Comparison of ENCODE assay signal across 23 cellular contexts in the genomic region with DNA sequence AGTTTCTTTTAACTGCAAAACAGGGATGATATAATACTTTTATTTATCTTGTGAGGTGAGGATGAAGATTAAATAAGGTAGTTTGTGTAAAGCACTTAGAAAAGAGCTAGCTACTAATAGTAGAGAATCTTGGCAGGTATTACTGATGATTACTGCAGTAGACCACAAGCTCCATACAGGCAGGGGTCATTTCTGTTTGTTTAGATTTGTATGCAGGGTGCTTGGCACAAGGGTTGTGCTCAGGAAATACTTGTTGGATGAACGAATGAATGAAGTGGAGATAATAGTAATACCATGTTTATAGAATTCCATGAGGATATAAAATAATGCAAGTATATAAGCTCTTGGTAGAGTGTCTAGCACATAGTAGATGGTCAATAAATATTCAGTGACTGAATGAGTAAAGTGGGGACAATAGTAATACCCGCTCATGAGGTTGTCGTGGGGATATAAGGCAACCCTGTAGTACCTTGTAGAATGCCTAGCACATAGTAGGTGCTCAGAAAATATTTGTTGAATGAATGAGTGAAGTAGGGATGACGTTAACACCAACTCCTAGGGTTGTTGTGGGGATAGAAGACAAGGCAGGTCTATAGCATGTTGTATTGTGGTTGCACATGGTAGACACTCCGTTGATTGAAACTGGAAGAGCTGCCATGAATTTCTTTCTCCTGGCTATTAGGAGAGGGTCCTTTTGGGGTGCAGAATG.
A peak's percentile ranks its signal among the peaks of the same experiment; 100 is the strongest.
DNase-seq lines count a peak whose midpoint lies in the region; ATAC-seq and TF ChIP-seq lines count a peak whose summit lies in the region.
"Had no signal": no experiment of that assay in that cellular context is flagged by ENCODE, and none has a peak within 500 bp of the region (broad histone marks: within the 10 kb centered on the region; RNA-seq: fewer than 3 reads in every experiment).

No MANE protein-coding gene starts in this region.

- no peak overlapping the region for H2AK9ac ChIP-seq in IMR-90 (replicated peaks; ENCODE audit: low read depth, low read length, poor library complexity)

- no peak for TF ChIP-seq POLR2A in IMR-90 (IDR thresholded peaks at IDR 0.05; ENCODE audit: low read depth, low read length)

- no peak overlapping the region for H2AFZ ChIP-seq in IMR-90 (replicated peaks; ENCODE audit: low read length, poor library complexity)

- H3K9me1 ChIP-seq in IMR-90 (ENCODE audit: insufficient read depth, low read length), result peaks cover 42% of the 10 kb centered on the region

- peaks cover 14% of the 10 kb centered on the region; the same call in 1 of the 2 replicates for H4K20me1 ChIP-seq in IMR-90 (ENCODE audit: insufficient read depth, low read length)

- WGBS in IMR-90 (ENCODE audit: extremely low coverage in 2 of 2, insufficient read length in 1 of 2), 2 experiments, result 95% methylated on average over 3 of the region's 5 CpGs; no CpG with 5 or more reads in 1 of the 2 experiments

- H3K79me1 ChIP-seq in IMR-90 (ENCODE audit: low read depth in 1 of 2, low read length in 2 of 2), result peaks cover 60 to 96% of the 10 kb centered on the region in 2 experiments

- no peak overlapping the region for H3K9ac ChIP-seq in IMR-90 (ENCODE audit: low read depth, low read length)

- 0 out of 2 replicates have a peak overlapping the region, but pooled peaks have one; percentile 12 for H3K14ac ChIP-seq in IMR-90 (replicated peaks; ENCODE audit: low read depth, low read length)

- POLR2A ChIA-PET in IMR-90 (lab: Charles Lee; ENCODE audit: unreplicated experiment), result no interaction called here

- H3K9me3 Mint-ChIP-seq in activated naive CD4-positive, alpha-beta T cell treated with anti-CD3 and anti-CD28 coated beads, Interleukin-2, amount 50 U/mL, for 24 hours, result no peaks in the 10 kb centered on the region
- no peaks in the 10 kb centered on the region for H3K9me3 Mint-ChIP-seq in central memory CD8-positive, alpha-beta T cell
- no peaks in the 10 kb centered on the region for H3K9me3 Mint-ChIP-seq in stimulated activated memory B cell treated with anti-CD40 and anti-IgM and Interleukin-4, amounts not matched to agents 10 μg/mL and 1 μg/mL and 100 μg/mL, for 72 hours
- H3K9me3 Mint-ChIP-seq: stimulated activated naive B cell treated with anti-CD40 and anti-IgM and Interleukin-4, amounts not matched to agents 10 μg/mL and 1 μg/mL and 100 μg/mL, for 72 hours had no signal

- H3K56ac ChIP-seq in IMR-90 (ENCODE audit: extremely low read depth, insufficient read depth, low read length), result no peak overlapping the region

- peak overlapping the region; percentile 2 for H2BK5ac ChIP-seq in IMR-90 (ENCODE audit: low read depth, low read length, poor library complexity, severe bottlenecking)

- H3K27me3 ChIP-seq in IMR-90 (ENCODE audit: control insufficient read depth, insufficient read depth, low read length), result no peaks in the 10 kb centered on the region
- H3K27me3 ChIP-seq: pancreas, thyroid gland had no signal

- peak overlapping the region; percentile 57 for H3K27ac Mint-ChIP-seq in activated naive CD4-positive, alpha-beta T cell treated with anti-CD3 and anti-CD28 coated beads, Interleukin-2, amount 50 U/mL, for 24 hours
- peak overlapping the region; percentile 90 for H3K27ac Mint-ChIP-seq in central memory CD8-positive, alpha-beta T cell (ENCODE audit: low read depth)
- peak overlapping the region; percentile 4 for H3K27ac Mint-ChIP-seq in stimulated activated memory B cell treated with anti-CD40 and anti-IgM and Interleukin-4, amounts not matched to agents 10 μg/mL and 1 μg/mL and 100 μg/mL, for 72 hours
- H3K27ac Mint-ChIP-seq: stimulated activated naive B cell treated with anti-CD40 and anti-IgM and Interleukin-4, amounts not matched to agents 10 μg/mL and 1 μg/mL and 100 μg/mL, for 72 hours had no signal

- no TSS peak for BruUV-seq in IMR-90 (replicated peaks; lab: Mats Ljungman, UMichigan)

- peak overlapping the region; percentile 5; the same call in 1 of the 2 replicates for H2BK120ac ChIP-seq in IMR-90 (ENCODE audit: low read depth, low read length)

- H3K4me1 Mint-ChIP-seq in activated naive CD4-positive, alpha-beta T cell treated with anti-CD3 and anti-CD28 coated beads, Interleukin-2, amount 50 U/mL, for 24 hours, result peaks cover 20% of the 10 kb centered on the region
- peaks cover 29% of the 10 kb centered on the region for H3K4me1 Mint-ChIP-seq in central memory CD8-positive, alpha-beta T cell
- H3K4me1 Mint-ChIP-seq in stimulated activated memory B cell treated with anti-CD40 and anti-IgM and Interleukin-4, amounts not matched to agents 10 μg/mL and 1 μg/mL and 100 μg/mL, for 72 hours, result peaks cover 22% of the 10 kb centered on the region

- peak overlapping the region; percentile 37; the same call in 1 of the 2 replicates for H2AK5ac ChIP-seq in IMR-90 (ENCODE audit: low read depth, low read length)

- H2BK15ac ChIP-seq in IMR-90 (ENCODE audit: low read depth, low read length), result no peak overlapping the region; the same call in 2 of the 3 replicates

- H3K4me3 Mint-ChIP-seq in activated naive CD4-positive, alpha-beta T cell treated with anti-CD3 and anti-CD28 coated beads, Interleukin-2, amount 50 U/mL, for 24 hours, result no peak overlapping the region
- peak overlapping the region; percentile 46 for H3K4me3 Mint-ChIP-seq in central memory CD8-positive, alpha-beta T cell
- H3K4me3 Mint-ChIP-seq in stimulated activated memory B cell treated with anti-CD40 and anti-IgM and Interleukin-4, amounts not matched to agents 10 μg/mL and 1 μg/mL and 100 μg/mL, for 72 hours, result no peak overlapping the region
- H3K4me3 Mint-ChIP-seq: stimulated activated naive B cell treated with anti-CD40 and anti-IgM and Interleukin-4, amounts not matched to agents 10 μg/mL and 1 μg/mL and 100 μg/mL, for 72 hours had no signal

- H3K4me2 ChIP-seq in IMR-90 (ENCODE audit: low read depth, low read length), result no peak overlapping the region

- H2BK20ac ChIP-seq in IMR-90 (ENCODE audit: low read depth, low read length), result peak overlapping the region; percentile 44; the same call in 1 of the 2 replicates

- DNase-seq in activated naive CD4-positive, alpha-beta T cell treated with anti-CD3 and anti-CD28 coated beads, Interleukin-2, amount 50 U/mL, for 16 hours, result no peak
- DNase-seq in IMR-90 (peak; percentile 58), middle frontal gyrus (ENCODE audit: extremely low spot score, low spot score) (no peak), dedifferentiated amniotic fluid mesenchymal stem cell (ENCODE audit: extremely low spot score) (no peak), DMS53 treated with DMSO at 0.1 percent for 48 hours (lab: John Stamatoyannopoulos, UW; ENCODE audit: unreplicated experiment) (no peak)
- DNase-seq in central memory CD8-positive, alpha-beta T cell (ENCODE audit: low spot score in 2 of 2), result no peak
- DNase-seq: amniotic stem cell; Caco-2; caudate nucleus; EL; HCEC 1CT; Karpas-422; NCI-H1092; NCI-H2029; NCI-H345; NCI-H82; pancreas; SHP77; stimulated activated naive B cell treated with anti-CD40 and anti-IgM and Interleukin-4, amounts not matched to agents 10 μg/mL and 1 μg/mL and 100 μg/mL, for 72 hours; SW 1271; thyroid gland had no signal

- dilution Hi-C loops in IMR-90 (cut with HindIII; ENCODE audit: low sequenced_read_pairs, unreplicated experiment), result no loop called here

- peaks cover 27% of the 10 kb centered on the region for H3K4me1 ChIP-seq in IMR-90 (ENCODE audit: control insufficient read depth, insufficient read depth, low read length)
- H3K4me1 ChIP-seq: Caco-2 had no signal

- peak overlapping the region; percentile 49; the same call in 1 of the 2 replicates for H3K18ac ChIP-seq in IMR-90 (ENCODE audit: low read depth, low read length)

- no peak for TF ChIP-seq RAD21 in IMR-90 (IDR thresholded peaks at IDR 0.05; ENCODE audit: low read length)

- H3K23ac ChIP-seq in IMR-90 (ENCODE audit: low read depth, low read length), result no peak overlapping the region

- no peaks in the 10 kb centered on the region for H3K9me3 ChIP-seq in IMR-90 (ENCODE audit: control insufficient read depth, insufficient read depth, low read length)
- H3K9me3 ChIP-seq: Caco-2, pancreas, thyroid gland had no signal

- H3K36me3 ChIP-seq in IMR-90 (ENCODE audit: control insufficient read depth, insufficient read depth, low read length), result peaks cover 73% of the 10 kb centered on the region

- intact Hi-C loops in IMR-90 (cut with micrococcal nuclease), result no loop called here

- no peak overlapping the region for H3K4me3 ChIP-seq in IMR-90 (ENCODE audit: insufficient read depth, low read depth, low read length)
- H3K4me3 ChIP-seq: pancreas, thyroid gland had no signal

- peak overlapping the region; percentile 48; the same call in 1 of the 2 replicates for H3K27ac ChIP-seq in IMR-90 (ENCODE audit: insufficient read depth, low read length)
- H3K27ac ChIP-seq: pancreas had no signal

- no peak for TF ChIP-seq CTCF in IMR-90 (conservative IDR thresholded peaks at IDR 0.05; ENCODE audit: low read depth, low read length)

- in situ Hi-C loops in IMR-90 (cut with MboI; ENCODE audit: low sequenced_read_pairs), result no loop called here

- H4K5ac ChIP-seq in IMR-90 (ENCODE audit: low read depth, low read length), result 0 out of 2 replicates have a peak overlapping the region, but pooled peaks have one; percentile 16

- H4K8ac ChIP-seq in IMR-90 (ENCODE audit: low read depth in 2 of 2, low read length in 2 of 2), result 0 out of 4 replicates have a peak overlapping the region, but pooled peaks of 1 of the 2 experiments have one; percentile 19

- CTCF ChIA-PET in IMR-90 (lab: Yijun Ruan, JAX), result interaction anchor here (0.6 kb wide), 1 partner anchor 144 kb away, joined by 4 read pairs; a partner anchor contains a TSS

- peak; percentile 19; the same call in 1 of the 2 replicates for ATAC-seq in IMR-90 (ENCODE audit: low read depth)
- no peak for ATAC-seq in central memory CD8-positive, alpha-beta T cell (replicated peaks; ENCODE audit: extremely low read depth, poor library complexity, severe bottlenecking)
- no peak for ATAC-seq in stimulated activated memory B cell treated with anti-CD40 and anti-IgM and Interleukin-4, amounts not matched to agents 10 μg/mL and 1 μg/mL and 100 μg/mL, for 72 hours
- ATAC-seq: pancreas had no signal

- no peak overlapping the region for H4K91ac ChIP-seq in IMR-90 (ENCODE audit: insufficient read depth, low read depth, low read length)

- 0 out of 2 replicates have a peak overlapping the region, but pooled peaks have one; percentile 27 for H3K4ac ChIP-seq in IMR-90 (ENCODE audit: low read depth, low read length)

- H3K36me3 Mint-ChIP-seq in activated naive CD4-positive, alpha-beta T cell treated with anti-CD3 and anti-CD28 coated beads, Interleukin-2, amount 50 U/mL, for 24 hours, result peaks cover 9% of the 10 kb centered on the region
- H3K36me3 Mint-ChIP-seq in central memory CD8-positive, alpha-beta T cell (ENCODE audit: insufficient read depth), result peaks cover 19% of the 10 kb centered on the region
- H3K36me3 Mint-ChIP-seq in stimulated activated memory B cell treated with anti-CD40 and anti-IgM and Interleukin-4, amounts not matched to agents 10 μg/mL and 1 μg/mL and 100 μg/mL, for 72 hours, result peaks cover 53% of the 10 kb centered on the region

- H3K27me3 Mint-ChIP-seq in activated naive CD4-positive, alpha-beta T cell treated with anti-CD3 and anti-CD28 coated beads, Interleukin-2, amount 50 U/mL, for 24 hours, result no peaks in the 10 kb centered on the region
- H3K27me3 Mint-ChIP-seq in central memory CD8-positive, alpha-beta T cell, result no peaks in the 10 kb centered on the region
- H3K27me3 Mint-ChIP-seq in stimulated activated memory B cell treated with anti-CD40 and anti-IgM and Interleukin-4, amounts not matched to agents 10 μg/mL and 1 μg/mL and 100 μg/mL, for 72 hours, result no peaks in the 10 kb centered on the region
- H3K27me3 Mint-ChIP-seq: stimulated activated naive B cell treated with anti-CD40 and anti-IgM and Interleukin-4, amounts not matched to agents 10 μg/mL and 1 μg/mL and 100 μg/mL, for 72 hours had no signal

Comparison
In these comparisons a context has a peak if more than half of its experiments do, and no peak if none do; other contexts are left out.
1. H3K27ac Mint-ChIP-seq: peak in every context shown above with its lines; median percentile 90 in central memory CD8-positive, alpha-beta T cell; 57 in activated naive CD4-positive, alpha-beta T cell treated with anti-CD3 and anti-CD28 coated beads, Interleukin-2, amount 50 U/mL, for 24 hours; 4 in stimulated activated memory B cell treated with anti-CD40 and anti-IgM and Interleukin-4, amounts not matched to agents 10 μg/mL and 1 μg/mL and 100 μg/mL, for 72 hours.